In genomic region chr11:90179923-90180322, GRCh38 we compare ENCODE assay signal across 29 cellular contexts.
"Had no signal": no experiment of that assay in that cellular context is flagged by ENCODE, and none has a peak within 500 bp of the region (broad histone marks: within the 10 kb centered on the region; RNA-seq: fewer than 3 reads in every experiment).

No MANE protein-coding gene starts in this region.

- ATAC-seq: stimulated activated effector memory CD8-positive, alpha-beta T cell treated with anti-CD3 and anti-CD28 coated beads, Interleukin-12 subunit alpha, Interleukin-12 subunit beta, amount 100 ng/mL, for 72 hours; stimulated activated memory B cell treated with anti-CD40 and anti-IgM and Interleukin-4, amounts not matched to agents 10 μg/mL and 1 μg/mL and 100 μg/mL, for 72 hours; stimulated activated naive B cell treated with anti-CD40 and anti-IgM and Interleukin-4, amounts not matched to agents 10 μg/mL and 1 μg/mL and 100 μg/mL, for 72 hours; stimulated activated naive CD8-positive, alpha-beta T cell treated with anti-CD3 and anti-CD28 coated beads, Interleukin-15, amount 100 ng/mL, for 72 hours; stimulated activated naive CD8-positive, alpha-beta T cell treated with anti-CD3 and anti-CD28 coated beads, Interleukin-15, Interleukin-2, amounts not matched to agents 100 U/mL and 50 U/mL, for 24 hours; upper lobe of right lung had no signal

- FAIRE-seq: urothelium cell line had no signal

- H3K27ac Mint-ChIP-seq: stimulated activated effector memory CD8-positive, alpha-beta T cell treated with anti-CD3 and anti-CD28 coated beads, Interleukin-12 subunit alpha, Interleukin-12 subunit beta, amount 100 ng/mL, for 72 hours; stimulated activated memory B cell treated with anti-CD40 and anti-IgM and Interleukin-4, amounts not matched to agents 10 μg/mL and 1 μg/mL and 100 μg/mL, for 72 hours; stimulated activated naive B cell treated with anti-CD40 and anti-IgM and Interleukin-4, amounts not matched to agents 10 μg/mL and 1 μg/mL and 100 μg/mL, for 72 hours; stimulated activated naive CD8-positive, alpha-beta T cell treated with anti-CD3 and anti-CD28 coated beads, Interleukin-15, amount 100 ng/mL, for 72 hours; stimulated activated naive CD8-positive, alpha-beta T cell treated with anti-CD3 and anti-CD28 coated beads, Interleukin-15, Interleukin-2, amounts not matched to agents 100 ng/mL and 50 ng/mL, for 24 hours; type B pancreatic cell had no signal

- DNase-seq: stimulated activated CD4-positive, alpha-beta T cell treated with anti-CD3 and anti-CD28 coated beads, Interleukin-2, amount 100 ng/mL, for 48 hours; stimulated activated CD4-positive, alpha-beta T cell treated with anti-CD3 and anti-CD28 coated beads, Interleukin-4, amount 100 ng/mL, for 1 hour; stimulated activated CD4-positive, alpha-beta T cell treated with anti-CD3 and anti-CD28 coated beads, Interleukin-4, amount 100 ng/mL, for 24 hours; stimulated activated CD4-positive, alpha-beta T cell treated with anti-CD3 and anti-CD28 coated beads, Interleukin-4, amount 100 ng/mL, for 4 hours; stimulated activated CD8-positive, alpha-beta memory T cell treated with anti-CD3 and anti-CD28 coated beads, Interleukin-4, amount 100 ng/mL, for 48 hours; stimulated activated naive B cell treated with anti-CD40 and anti-IgM and Interleukin-4, amounts not matched to agents 10 μg/mL and 1 μg/mL and 100 μg/mL, for 72 hours; stimulated activated naive CD4-positive, alpha-beta T cell; stimulated activated naive CD4-positive, alpha-beta T cell treated with Interleukin-2 at 50 U/mL for 16 hours; stimulated activated naive CD8-positive, alpha-beta T cell treated with anti-CD3 and anti-CD28 coated beads, Interleukin-15, amount 100 ng/mL, for 72 hours; stimulated activated naive CD8-positive, alpha-beta T cell treated with anti-CD3 and anti-CD28 coated beads, Interleukin-15, Interleukin-2, amounts not matched to agents 100 U/mL and 50 U/mL, for 24 hours; stomach; substantia nigra; testis; thyroid gland; tibial artery; transverse colon; trophoblast cell; upper lobe of left lung; upper lobe of right lung; uterus had no signal

- H3K27me3 Mint-ChIP-seq: stimulated activated memory B cell treated with anti-CD40 and anti-IgM and Interleukin-4, amounts not matched to agents 10 μg/mL and 1 μg/mL and 100 μg/mL, for 72 hours; stimulated activated naive B cell treated with anti-CD40 and anti-IgM and Interleukin-4, amounts not matched to agents 10 μg/mL and 1 μg/mL and 100 μg/mL, for 72 hours; stimulated activated naive CD8-positive, alpha-beta T cell treated with anti-CD3 and anti-CD28 coated beads, Interleukin-15, amount 100 ng/mL, for 72 hours; stimulated activated naive CD8-positive, alpha-beta T cell treated with anti-CD3 and anti-CD28 coated beads, Interleukin-15, Interleukin-2, amounts not matched to agents 100 ng/mL and 50 ng/mL, for 24 hours; type B pancreatic cell had no signal

- H3K36me3 ChIP-seq: stomach, suprapubic skin, thoracic aorta, thyroid gland, tibial artery, upper lobe of left lung, upper lobe of right lung, uterus, vagina had no signal

- H3K4me3 Mint-ChIP-seq: stimulated activated effector memory CD8-positive, alpha-beta T cell treated with anti-CD3 and anti-CD28 coated beads, Interleukin-12 subunit alpha, Interleukin-12 subunit beta, amount 100 ng/mL, for 72 hours; stimulated activated memory B cell treated with anti-CD40 and anti-IgM and Interleukin-4, amounts not matched to agents 10 μg/mL and 1 μg/mL and 100 μg/mL, for 72 hours; stimulated activated naive B cell treated with anti-CD40 and anti-IgM and Interleukin-4, amounts not matched to agents 10 μg/mL and 1 μg/mL and 100 μg/mL, for 72 hours; stimulated activated naive CD8-positive, alpha-beta T cell treated with anti-CD3 and anti-CD28 coated beads, Interleukin-15, amount 100 ng/mL, for 72 hours; stimulated activated naive CD8-positive, alpha-beta T cell treated with anti-CD3 and anti-CD28 coated beads, Interleukin-15, Interleukin-2, amounts not matched to agents 100 ng/mL and 50 ng/mL, for 24 hours; type B pancreatic cell had no signal

- H3K4me1 ChIP-seq: stomach, suprapubic skin, testis, thyroid gland, tibial artery, tibial nerve, transverse colon, upper lobe of left lung, upper lobe of right lung, uterus, vagina had no signal

- H3K4me3 ChIP-seq: stomach, suprapubic skin, testis, thoracic aorta, thyroid gland, tibial artery, tibial nerve, transverse colon, upper lobe of left lung, upper lobe of right lung, uterus, vagina had no signal

- H3K27ac ChIP-seq: stomach, suprapubic skin, testis, thoracic aorta, thyroid gland, tibial artery, tibial nerve, transverse colon, upper lobe of left lung, upper lobe of right lung, uterus, vagina had no signal

- H3K4me1 Mint-ChIP-seq: stimulated activated effector memory CD8-positive, alpha-beta T cell treated with anti-CD3 and anti-CD28 coated beads, Interleukin-12 subunit alpha, Interleukin-12 subunit beta, amount 100 ng/mL, for 72 hours; stimulated activated memory B cell treated with anti-CD40 and anti-IgM and Interleukin-4, amounts not matched to agents 10 μg/mL and 1 μg/mL and 100 μg/mL, for 72 hours; stimulated activated naive B cell treated with anti-CD40 and anti-IgM and Interleukin-4, amounts not matched to agents 10 μg/mL and 1 μg/mL and 100 μg/mL, for 72 hours; stimulated activated naive CD8-positive, alpha-beta T cell treated with anti-CD3 and anti-CD28 coated beads, Interleukin-15, amount 100 ng/mL, for 72 hours had no signal

- H3K9me3 Mint-ChIP-seq: stimulated activated effector memory CD8-positive, alpha-beta T cell treated with anti-CD3 and anti-CD28 coated beads, Interleukin-12 subunit alpha, Interleukin-12 subunit beta, amount 100 ng/mL, for 72 hours; stimulated activated naive B cell treated with anti-CD40 and anti-IgM and Interleukin-4, amounts not matched to agents 10 μg/mL and 1 μg/mL and 100 μg/mL, for 72 hours; stimulated activated naive CD8-positive, alpha-beta T cell treated with anti-CD3 and anti-CD28 coated beads, Interleukin-15, amount 100 ng/mL, for 72 hours; stimulated activated naive CD8-positive, alpha-beta T cell treated with anti-CD3 and anti-CD28 coated beads, Interleukin-15, Interleukin-2, amounts not matched to agents 100 ng/mL and 50 ng/mL, for 24 hours had no signal

- H3K27me3 ChIP-seq: stomach, suprapubic skin, testis, thyroid gland, tibial artery, tibial nerve, transverse colon, upper lobe of left lung, upper lobe of right lung, uterus, vagina had no signal

- H3K9me3 ChIP-seq: stomach, suprapubic skin, testis, thoracic aorta, thyroid gland, tibial artery, tibial nerve, transverse colon, upper lobe of left lung, upper lobe of right lung, uterus, vagina had no signal

- H3K36me3 Mint-ChIP-seq: stimulated activated effector memory CD8-positive, alpha-beta T cell treated with anti-CD3 and anti-CD28 coated beads, Interleukin-12 subunit alpha, Interleukin-12 subunit beta, amount 100 ng/mL, for 72 hours; stimulated activated memory B cell treated with anti-CD40 and anti-IgM and Interleukin-4, amounts not matched to agents 10 μg/mL and 1 μg/mL and 100 μg/mL, for 72 hours; type B pancreatic cell had no signal
